1 cellular context compared by ENCODE assay signal in the genomic region with DNA sequence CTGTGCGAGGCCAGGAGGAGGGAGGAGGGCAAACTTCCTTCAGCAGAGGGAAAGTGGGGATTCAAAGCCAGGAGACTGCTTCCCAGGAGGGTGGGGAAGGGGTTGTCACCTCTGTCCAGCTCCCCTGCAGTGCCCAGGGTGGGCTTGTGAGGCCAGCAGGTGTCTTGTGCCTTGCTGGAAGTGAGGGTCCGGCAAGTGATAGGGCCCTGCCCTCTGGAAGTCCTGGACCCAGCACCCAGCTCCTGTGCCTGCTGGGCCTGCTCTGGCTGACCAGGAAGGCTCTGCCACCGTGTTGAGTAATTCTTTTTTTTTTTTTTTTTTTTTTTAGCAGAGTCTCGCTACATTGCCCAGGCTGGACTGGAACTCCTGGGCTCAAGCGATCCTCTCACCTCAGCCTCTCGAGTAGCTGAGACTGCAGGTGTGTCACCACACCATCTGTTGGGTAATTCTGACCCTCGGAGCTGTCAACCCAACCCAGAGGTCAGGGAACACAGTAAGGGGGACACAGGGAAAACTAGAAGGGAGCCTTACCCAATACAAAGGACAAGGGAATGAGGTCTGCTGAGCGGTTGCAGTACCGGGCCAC.
TF ChIP-seq lines count a peak whose summit lies in the region.

No MANE protein-coding gene starts in this region.

TF ChIP-seq in A549, 52 proteins besides CTCF, POLR2A, EP300 and RAD21 (continued from another document):
- TF ChIP-seq, protein P1, sequence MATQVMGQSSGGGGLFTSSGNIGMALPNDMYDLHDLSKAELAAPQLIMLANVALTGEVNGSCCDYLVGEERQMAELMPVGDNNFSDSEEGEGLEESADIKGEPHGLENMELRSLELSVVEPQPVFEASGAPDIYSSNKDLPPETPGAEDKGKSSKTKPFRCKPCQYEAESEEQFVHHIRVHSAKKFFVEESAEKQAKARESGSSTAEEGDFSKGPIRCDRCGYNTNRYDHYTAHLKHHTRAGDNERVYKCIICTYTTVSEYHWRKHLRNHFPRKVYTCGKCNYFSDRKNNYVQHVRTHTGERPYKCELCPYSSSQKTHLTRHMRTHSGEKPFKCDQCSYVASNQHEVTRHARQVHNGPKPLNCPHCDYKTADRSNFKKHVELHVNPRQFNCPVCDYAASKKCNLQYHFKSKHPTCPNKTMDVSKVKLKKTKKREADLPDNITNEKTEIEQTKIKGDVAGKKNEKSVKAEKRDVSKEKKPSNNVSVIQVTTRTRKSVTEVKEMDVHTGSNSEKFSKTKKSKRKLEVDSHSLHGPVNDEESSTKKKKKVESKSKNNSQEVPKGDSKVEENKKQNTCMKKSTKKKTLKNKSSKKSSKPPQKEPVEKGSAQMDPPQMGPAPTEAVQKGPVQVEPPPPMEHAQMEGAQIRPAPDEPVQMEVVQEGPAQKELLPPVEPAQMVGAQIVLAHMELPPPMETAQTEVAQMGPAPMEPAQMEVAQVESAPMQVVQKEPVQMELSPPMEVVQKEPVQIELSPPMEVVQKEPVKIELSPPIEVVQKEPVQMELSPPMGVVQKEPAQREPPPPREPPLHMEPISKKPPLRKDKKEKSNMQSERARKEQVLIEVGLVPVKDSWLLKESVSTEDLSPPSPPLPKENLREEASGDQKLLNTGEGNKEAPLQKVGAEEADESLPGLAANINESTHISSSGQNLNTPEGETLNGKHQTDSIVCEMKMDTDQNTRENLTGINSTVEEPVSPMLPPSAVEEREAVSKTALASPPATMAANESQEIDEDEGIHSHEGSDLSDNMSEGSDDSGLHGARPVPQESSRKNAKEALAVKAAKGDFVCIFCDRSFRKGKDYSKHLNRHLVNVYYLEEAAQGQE (IDR thresholded peaks at IDR 0.05) = no peak
- no peak for TF ChIP-seq FOSB (CRISPR knock-in tag; IDR thresholded peaks at IDR 0.05)
- no peak for TF ChIP-seq RARB (CRISPR knock-in tag; IDR thresholded peaks at IDR 0.05)
